ENCODE assay signal across 9 cellular contexts in genomic region chr20:3777381-3777725, GRCh38. TPM values are rescaled to one million over a fixed set of nuclear protein-coding genes. Genes with fewer than 3 reads are reported as not detected.
DNase-seq lines count a peak whose midpoint lies in the region; ATAC-seq, FAIRE-seq and TF ChIP-seq lines count a peak whose summit lies in the region.
"Had no signal": no experiment of that assay in that cellular context is flagged by ENCODE, and none has a peak within 500 bp of the region (broad histone marks: within the 10 kb centered on the region; RNA-seq: fewer than 3 reads in every experiment).

No MANE protein-coding gene starts in this region.

- no peak overlapping the region for H3K27ac ChIP-seq in CD4-positive, alpha-beta T cell (ENCODE audit: low read depth, low read length)
- H3K27ac ChIP-seq in RWPE1 (peak overlapping the region; percentile 3; the same call in 1 of the 2 replicates), pancreas (no peak overlapping the region)

- H3K4me3 Mint-ChIP-seq in CD4-positive, alpha-beta T cell = peak overlapping the region; percentile 82

- H3K4me3 ChIP-seq in fibroblast of pulmonary artery (replicated peaks; ENCODE audit: low read depth, low read length) (peak overlapping the region; percentile 53), pancreas (peak overlapping the region; percentile 17 to 58 (median 46))
- H3K4me3 ChIP-seq: MG63 had no signal

- CTCF ChIA-PET in CD4-positive, alpha-beta T cell (lab: Charles Lee) = interaction anchor here (0.6 to 3.8 kb wide), 6 partner anchors 9 to 1905 kb away, joined by 3 to 17 read pairs (median 4); partner anchors contain the start of genes ADISSP, CDC25B and CENPB
- CTCF ChIA-PET in RWPE1 (lab: Yijun Ruan, JAX) = interaction anchor here (0.9 to 3.4 kb wide), 2 partner anchors 9 to 101 kb away, joined by 5 to 18 read pairs; no protein-coding TSS in a partner anchor

- peaks cover 9% of the 10 kb centered on the region for H3K27me3 ChIP-seq in CD4-positive, alpha-beta T cell (ENCODE audit: control insufficient read depth, insufficient read depth, low read length)
- no peaks in the 10 kb centered on the region for H3K27me3 ChIP-seq in pancreas
- H3K27me3 ChIP-seq: MG63 had no signal

- peaks cover 34% of the 10 kb centered on the region for H3K4me1 Mint-ChIP-seq in CD4-positive, alpha-beta T cell (ENCODE audit: low read depth)

- no peaks in the 10 kb centered on the region for H3K36me3 Mint-ChIP-seq in CD4-positive, alpha-beta T cell (ENCODE audit: low read depth)

- no peaks in the 10 kb centered on the region for H3K9me3 Mint-ChIP-seq in CD4-positive, alpha-beta T cell

- no peaks in the 10 kb centered on the region for H3K9me3 ChIP-seq in CD4-positive, alpha-beta T cell (ENCODE audit: control insufficient read depth, low read length)
- no peaks in the 10 kb centered on the region for H3K9me3 ChIP-seq in pancreas
- H3K9me3 ChIP-seq: MG63 had no signal

- no peak overlapping the region for H3K27ac Mint-ChIP-seq in CD4-positive, alpha-beta T cell

- DNase-seq in CD4-positive, alpha-beta T cell = no peak
- DNase-seq in RWPE1 (ENCODE audit: low spot score) (no peak), fibroblast of pulmonary artery (ENCODE audit: low read depth) (no peak), pancreas (no peak), HTR-8/SVneo (ENCODE audit: insufficient read length, low spot score) (no peak), iPS-NIHi7 (ENCODE audit: extremely low spot score) (no peak)
- no peak for DNase-seq in activated CD4-positive, alpha-beta T cell treated with anti-CD3 and anti-CD28 coated beads for 4 hours
- DNase-seq: MG63 had no signal

- H3K27me3 Mint-ChIP-seq in CD4-positive, alpha-beta T cell = peaks cover 14% of the 10 kb centered on the region

- ATAC-seq in CD4-positive, alpha-beta T cell (ENCODE audit: poor library complexity) = peak; percentile 49
- peak in 1 of 4 donors; percentile 2 for ATAC-seq in pancreas
- no peak for ATAC-seq in GM21447 (IDR thresholded peaks at IDR 0.05; ENCODE audit: unreplicated experiment)

- 24 to 42% methylated on average over 16 of the region's 16 CpGs for WGBS in pancreas, 2 donors

- POLR2A ChIA-PET in CD4-positive, alpha-beta T cell (lab: Charles Lee) = interaction anchor here (2.6 to 3.7 kb wide), 3 partner anchors 10 to 43 kb away, joined by 12 to 36 read pairs (median 15); partner anchors contain the start of genes ADISSP, AP5S1 and CENPB
- POLR2A ChIA-PET in RWPE1 (lab: Yijun Ruan, JAX; ENCODE audit: low non-redundant PET) = no interaction called here

- H3K4me1 ChIP-seq in pancreas = peaks cover 0 to 22% (median 4%) of the 10 kb centered on the region in 3 donors

- no peak for TF ChIP-seq CTCF in CD4-positive, alpha-beta T cell (IDR thresholded peaks at IDR 0.05)
- TF ChIP-seq CTCF in RWPE1 (conservative IDR thresholded peaks at IDR 0.05; ENCODE audit: low read depth) = no peak
- no peak for TF ChIP-seq CTCF in fibroblast of pulmonary artery (IDR thresholded peaks at IDR 0.05; ENCODE audit: low read length, missing control alignments)
- TF ChIP-seq CTCF in pancreas (IDR thresholded peaks at IDR 0.05) = no peak

- FAIRE-seq in pancreas (lab: Jason Lieb, UNC) = no peak
- FAIRE-seq in HTR-8/SVneo (lab: Jason Lieb, UNC) = no peak

- no peaks in the 10 kb centered on the region for H3K36me3 ChIP-seq in pancreas

- intact Hi-C loops in CD4-positive, alpha-beta T cell (cut with DNase I, micrococcal nuclease) = no loop called here
- intact Hi-C loops in pancreas (cut with DNase I) = no loop called here

RNA-seq across cellular contexts. Expression of gene SPEF1, which starts 3.9 kb away (rescaled TPM):
- total RNA-seq in CD4-positive, alpha-beta T cell = not detected
- under 1 TPM; 0.20 to 0.55 (median 0.40) TPM for total RNA-seq in pancreas
- polyA plus RNA-seq in pancreas = 1 to 10 TPM; 1.7 TPM

RNA-seq across cellular contexts. Expression of gene CENPB, which starts 9.2 kb away (rescaled TPM):
- total RNA-seq in CD4-positive, alpha-beta T cell = 10 to 100 TPM; 25.1 to 25.3 TPM
- 10 to 100 TPM; 30.2 to 46.5 (median 39.3) TPM for total RNA-seq in pancreas
- polyA plus RNA-seq in pancreas = 10 to 100 TPM; 34.0 to 44.2 TPM

RNA-seq across cellular contexts. Expression of gene ADISSP, which starts 9.8 kb away (rescaled TPM):
- total RNA-seq in CD4-positive, alpha-beta T cell = 10 to 100 TPM; 11.2 to 11.6 TPM
- 10 to 100 TPM in 3 of 6 donors, 1 to 10 TPM in 3; 5.0 to 13.0 (median 10.0) TPM for total RNA-seq in pancreas
- polyA plus RNA-seq in pancreas = 10 to 100 TPM; 14.2 to 16.0 TPM

RNA-seq across cellular contexts. Expression of gene CDC25B, which starts 18.8 kb away (rescaled TPM):
- total RNA-seq in CD4-positive, alpha-beta T cell = 100 to 1,000 TPM; 144 TPM
- total RNA-seq in pancreas = 10 to 100 TPM in 2 of 6 donors, 1 to 10 TPM in 4; 3.7 to 13.5 (median 5.0) TPM
- polyA plus RNA-seq in pancreas = 10 to 100 TPM; 24.4 to 28.8 TPM

RNA-seq across cellular contexts. Expression of gene AP5S1, which starts 43.0 kb away (rescaled TPM):
- total RNA-seq in CD4-positive, alpha-beta T cell = 1 to 10 TPM; 6.0 TPM
- total RNA-seq in pancreas = 1 to 10 TPM; 4.7 to 7.9 (median 6.8) TPM
- 1 to 10 TPM; 5.4 to 7.3 TPM for polyA plus RNA-seq in pancreas
